11 cellular contexts compared by ENCODE assay signal in the genomic region with DNA sequence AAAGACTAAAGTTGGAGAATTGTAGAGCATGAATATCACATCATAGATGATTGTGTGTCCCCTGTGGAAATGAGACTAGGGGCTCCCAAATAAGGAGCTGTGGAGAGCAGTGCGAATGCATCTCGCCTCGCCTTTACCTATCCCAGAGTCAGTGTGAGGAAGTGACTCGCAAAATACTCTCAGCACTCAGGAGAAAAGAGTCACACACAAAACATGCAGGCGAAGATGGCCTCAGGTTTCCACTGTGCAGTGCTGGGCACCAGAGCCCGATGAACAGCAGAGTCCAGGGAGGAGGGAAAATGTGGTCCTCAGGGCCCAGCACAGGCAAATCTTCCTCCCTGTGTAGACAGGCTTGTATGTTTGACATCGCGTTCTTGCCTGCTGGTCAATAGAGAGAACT.
A peak's percentile ranks its signal among the peaks of the same experiment; 100 is the strongest.
DNase-seq lines count a peak whose midpoint lies in the region; ATAC-seq, FAIRE-seq and TF ChIP-seq lines count a peak whose summit lies in the region.
"Had no signal": no experiment of that assay in that cellular context is flagged by ENCODE, and none has a peak within 500 bp of the region (broad histone marks: within the 10 kb centered on the region; RNA-seq: fewer than 3 reads in every experiment).

No MANE protein-coding gene starts in this region.

- H3K27me3 ChIP-seq in small intestine (ENCODE audit: control insufficient read depth in 2 of 2, insufficient read depth in 2 of 2, low read length in 2 of 2) (no peaks in the 10 kb centered on the region), gastroesophageal sphincter (no peaks in the 10 kb centered on the region)

- CTCF ChIA-PET in activated naive CD4-positive, alpha-beta T cell treated with anti-CD3 and anti-CD28 coated beads for 36 hours (lab: Charles Lee) = no interaction called here

- no peak for TF ChIP-seq CTCF in gastroesophageal sphincter (IDR thresholded peaks at IDR 0.05)

- TF ChIP-seq POLR2A in gastroesophageal sphincter (IDR thresholded peaks at IDR 0.05) = no peak

- peak overlapping the region; percentile 92 for H3K27ac Mint-ChIP-seq in activated naive CD4-positive, alpha-beta T cell treated with anti-CD3 and anti-CD28 coated beads for 36 hours
- H3K27ac Mint-ChIP-seq in activated T-helper 1 cell treated with anti-CD3 and anti-CD28 coated beads, Interleukin-12 subunit alpha, Interleukin-12 subunit beta, Interleukin-2, Interleukin-4 antibody, amounts not matched to agents 30 ng/mL and 10 ng/mL and 1 ng/mL, durations not matched to agents 14 hours and 24 hours and 36 hours = peak overlapping the region; percentile 81
- H3K27ac Mint-ChIP-seq in stimulated activated naive CD8-positive, alpha-beta T cell treated with anti-CD3 and anti-CD28 coated beads, Interleukin-15, Interleukin-2, amounts not matched to agents 100 ng/mL and 50 ng/mL, for 24 hours = peak overlapping the region; percentile 12

- H3K9me3 Mint-ChIP-seq in activated naive CD4-positive, alpha-beta T cell treated with anti-CD3 and anti-CD28 coated beads for 36 hours = no peaks in the 10 kb centered on the region
- no peaks in the 10 kb centered on the region for H3K9me3 Mint-ChIP-seq in activated T-helper 1 cell treated with anti-CD3 and anti-CD28 coated beads, Interleukin-12 subunit alpha, Interleukin-12 subunit beta, Interleukin-2, Interleukin-4 antibody, amounts not matched to agents 30 ng/mL and 10 ng/mL and 1 ng/mL, durations not matched to agents 14 hours and 24 hours and 36 hours
- no peaks in the 10 kb centered on the region for H3K9me3 Mint-ChIP-seq in stimulated activated naive CD8-positive, alpha-beta T cell treated with anti-CD3 and anti-CD28 coated beads, Interleukin-15, Interleukin-2, amounts not matched to agents 100 ng/mL and 50 ng/mL, for 24 hours

- H3K4me1 ChIP-seq in small intestine (ENCODE audit: control insufficient read depth in 2 of 2, insufficient read depth in 1 of 2, low read depth in 1 of 2, low read length in 1 of 2) (peaks cover 0 to 3% of the 10 kb centered on the region in 2 donors), gastroesophageal sphincter (peaks cover 0 to 11% (median 0%) of the 10 kb centered on the region in 3 donors)

- H3K36me3 ChIP-seq in small intestine (ENCODE audit: control insufficient read depth in 2 of 2, insufficient read depth in 2 of 2, low read length in 2 of 2) (no peaks in the 10 kb centered on the region), gastroesophageal sphincter (no peaks in the 10 kb centered on the region)

- WGBS in small intestine, 3 donors = 77 to 84% (median 78%) methylated on average over 8 of the region's 8 CpGs
- WGBS in gastroesophageal sphincter (ENCODE audit: low coverage in 1 of 2), 2 donors = 82 to 88% methylated on average over 5 to 8 of the region's 8 CpGs

- H3K4me3 ChIP-seq in small intestine (ENCODE audit: low read depth in 1 of 2, low read length in 2 of 2) (no peak overlapping the region), gastroesophageal sphincter (no peak overlapping the region)

- ATAC-seq in gastroesophageal sphincter = no peak

- H3K27ac ChIP-seq in small intestine (ENCODE audit: low read depth in 1 of 2, low read length in 1 of 2) (no peak overlapping the region), gastroesophageal sphincter (peak overlapping the region in 2 of 4 donors; percentile 1 to 72)

- no peak for DNase-seq in activated naive CD4-positive, alpha-beta T cell treated with anti-CD3 and anti-CD28 coated beads for 36 hours
- DNase-seq in activated naive CD4-positive, alpha-beta T cell treated with Interleukin-2 at 50 U/mL for 16 hours = no peak
- DNase-seq in activated T-helper 1 cell treated with anti-CD3 and anti-CD28 coated beads, Interleukin-12 subunit alpha, Interleukin-12 subunit beta, Interleukin-2, Interleukin-4 antibody, amounts not matched to agents 30 ng/mL and 10 ng/mL and 1 ng/mL, durations not matched to agents 14 hours and 24 hours and 36 hours (ENCODE audit: low spot score) = no peak
- DNase-seq in kidney tubule cell (ENCODE audit: low spot score) = peak; percentile 73
- DNase-seq in small intestine = no peak
- DNase-seq in iPS-NIHi7 (ENCODE audit: extremely low spot score) = no peak
- DNase-seq: NCI-H1436 treated with DMSO at 0.1 percent for 48 hours; stimulated activated CD8-positive, alpha-beta memory T cell treated with anti-CD3 and anti-CD28 coated beads, Interleukin-4, amount 100 ng/mL, for 48 hours had no signal

- H3K4me3 Mint-ChIP-seq in activated naive CD4-positive, alpha-beta T cell treated with anti-CD3 and anti-CD28 coated beads for 36 hours = no peak overlapping the region
- peak overlapping the region; percentile 65 for H3K4me3 Mint-ChIP-seq in activated T-helper 1 cell treated with anti-CD3 and anti-CD28 coated beads, Interleukin-12 subunit alpha, Interleukin-12 subunit beta, Interleukin-2, Interleukin-4 antibody, amounts not matched to agents 30 ng/mL and 10 ng/mL and 1 ng/mL, durations not matched to agents 14 hours and 24 hours and 36 hours
- no peak overlapping the region for H3K4me3 Mint-ChIP-seq in stimulated activated naive CD8-positive, alpha-beta T cell treated with anti-CD3 and anti-CD28 coated beads, Interleukin-15, Interleukin-2, amounts not matched to agents 100 ng/mL and 50 ng/mL, for 24 hours

- intact Hi-C loops in activated naive CD4-positive, alpha-beta T cell treated with anti-CD3 and anti-CD28 coated beads for 36 hours (cut with micrococcal nuclease) = loop anchor here (10.0 kb wide), 1 partner anchor 1285 kb away; no protein-coding TSS in a partner anchor
- intact Hi-C loops in activated T-helper 1 cell treated with anti-CD3 and anti-CD28 coated beads, Interleukin-12 subunit alpha, Interleukin-12 subunit beta, Interleukin-2, Interleukin-4 antibody, amounts not matched to agents 30 ng/mL and 10 ng/mL and 1 ng/mL, durations not matched to agents 14 hours and 24 hours and 36 hours (cut with micrococcal nuclease) = loop anchor here (10.0 kb wide), 1 partner anchor 1285 kb away; no protein-coding TSS in a partner anchor

- no peak for TF ChIP-seq EP300 in gastroesophageal sphincter (IDR thresholded peaks at IDR 0.05)

- peaks cover 23% of the 10 kb centered on the region for H3K4me1 Mint-ChIP-seq in activated naive CD4-positive, alpha-beta T cell treated with anti-CD3 and anti-CD28 coated beads for 36 hours (ENCODE audit: low read depth)
- H3K4me1 Mint-ChIP-seq in activated T-helper 1 cell treated with anti-CD3 and anti-CD28 coated beads, Interleukin-12 subunit alpha, Interleukin-12 subunit beta, Interleukin-2, Interleukin-4 antibody, amounts not matched to agents 30 ng/mL and 10 ng/mL and 1 ng/mL, durations not matched to agents 14 hours and 24 hours and 36 hours (ENCODE audit: low read depth) = peaks cover 37% of the 10 kb centered on the region
- peaks cover 25% of the 10 kb centered on the region for H3K4me1 Mint-ChIP-seq in stimulated activated naive CD8-positive, alpha-beta T cell treated with anti-CD3 and anti-CD28 coated beads, Interleukin-15, Interleukin-2, amounts not matched to agents 100 ng/mL and 50 ng/mL, for 24 hours (ENCODE audit: low read depth)

- peaks cover 10% of the 10 kb centered on the region for H3K27me3 Mint-ChIP-seq in activated naive CD4-positive, alpha-beta T cell treated with anti-CD3 and anti-CD28 coated beads for 36 hours (ENCODE audit: low read depth)
- peaks cover 10% of the 10 kb centered on the region for H3K27me3 Mint-ChIP-seq in activated T-helper 1 cell treated with anti-CD3 and anti-CD28 coated beads, Interleukin-12 subunit alpha, Interleukin-12 subunit beta, Interleukin-2, Interleukin-4 antibody, amounts not matched to agents 30 ng/mL and 10 ng/mL and 1 ng/mL, durations not matched to agents 14 hours and 24 hours and 36 hours (ENCODE audit: insufficient read depth)
- H3K27me3 Mint-ChIP-seq in stimulated activated naive CD8-positive, alpha-beta T cell treated with anti-CD3 and anti-CD28 coated beads, Interleukin-15, Interleukin-2, amounts not matched to agents 100 ng/mL and 50 ng/mL, for 24 hours = peaks cover 36% of the 10 kb centered on the region

- H3K36me3 Mint-ChIP-seq in activated naive CD4-positive, alpha-beta T cell treated with anti-CD3 and anti-CD28 coated beads for 36 hours (ENCODE audit: low read depth) = no peaks in the 10 kb centered on the region
- peaks cover 3% of the 10 kb centered on the region for H3K36me3 Mint-ChIP-seq in activated T-helper 1 cell treated with anti-CD3 and anti-CD28 coated beads, Interleukin-12 subunit alpha, Interleukin-12 subunit beta, Interleukin-2, Interleukin-4 antibody, amounts not matched to agents 30 ng/mL and 10 ng/mL and 1 ng/mL, durations not matched to agents 14 hours and 24 hours and 36 hours (ENCODE audit: low read depth)
- H3K36me3 Mint-ChIP-seq in stimulated activated naive CD8-positive, alpha-beta T cell treated with anti-CD3 and anti-CD28 coated beads, Interleukin-15, Interleukin-2, amounts not matched to agents 100 ng/mL and 50 ng/mL, for 24 hours (ENCODE audit: low read depth) = no peaks in the 10 kb centered on the region

- no peak for FAIRE-seq in small intestine (lab: Jason Lieb, UNC)
- FAIRE-seq: G401.6 had no signal

- H3K9me3 ChIP-seq in small intestine (ENCODE audit: control insufficient read depth, low read depth) (no peaks in the 10 kb centered on the region), gastroesophageal sphincter (no peaks in the 10 kb centered on the region)

Comparison
In these comparisons a context has a peak if more than half of its experiments do, and no peak if none do; other contexts are left out.
1. H3K27ac Mint-ChIP-seq: peak in every context shown above with its lines; median percentile 92 in activated naive CD4-positive, alpha-beta T cell treated with anti-CD3 and anti-CD28 coated beads for 36 hours; 81 in activated T-helper 1 cell treated with anti-CD3 and anti-CD28 coated beads, Interleukin-12 subunit alpha, Interleukin-12 subunit beta, Interleukin-2, Interleukin-4 antibody, amounts not matched to agents 30 ng/mL and 10 ng/mL and 1 ng/mL, durations not matched to agents 14 hours and 24 hours and 36 hours; 12 in stimulated activated naive CD8-positive, alpha-beta T cell treated with anti-CD3 and anti-CD28 coated beads, Interleukin-15, Interleukin-2, amounts not matched to agents 100 ng/mL and 50 ng/mL, for 24 hours.